In the genomic region with DNA sequence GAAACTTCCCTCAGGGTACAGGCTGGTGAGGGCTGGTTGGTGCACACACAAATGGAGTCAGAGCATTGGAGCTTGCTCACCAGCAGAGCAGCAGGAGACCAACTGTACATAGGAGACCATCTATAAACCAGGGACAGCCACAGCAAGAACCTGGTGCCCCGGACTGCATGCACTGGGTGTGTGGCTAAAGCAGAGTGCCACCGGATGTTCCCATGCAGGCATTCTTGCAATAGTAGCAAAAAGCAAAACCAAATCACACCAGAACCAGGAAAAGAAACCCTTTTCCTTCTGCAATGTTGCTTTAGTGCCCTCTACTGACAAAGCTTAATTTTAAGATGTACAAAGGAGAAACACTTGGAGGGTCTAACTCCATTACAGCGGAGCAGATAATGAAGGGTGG, we compare ENCODE assay signal across 10 cellular contexts.
A peak's percentile ranks its signal among the peaks of the same experiment; 100 is the strongest.
DNase-seq lines count a peak whose midpoint lies in the region; ATAC-seq and TF ChIP-seq lines count a peak whose summit lies in the region.
"Had no signal": no experiment of that assay in that cellular context is flagged by ENCODE, and none has a peak within 500 bp of the region (broad histone marks: within the 10 kb centered on the region; RNA-seq: fewer than 3 reads in every experiment).

No MANE protein-coding gene starts in this region.

- H3K27ac Mint-ChIP-seq in MCF 10A (ENCODE audit: low read depth, unreplicated experiment), result no peak overlapping the region
- no peak overlapping the region for H3K27ac Mint-ChIP-seq in activated T-cell treated with anti-CD3 and anti-CD28 coated beads, Interleukin-2, amount 50 U/mL, for 24 hours
- no peak overlapping the region for H3K27ac Mint-ChIP-seq in stimulated activated naive B cell treated with anti-CD40 and anti-IgM and Interleukin-4, amounts not matched to agents 10 μg/mL and 1 μg/mL and 100 μg/mL, for 72 hours
- H3K27ac Mint-ChIP-seq: activated naive CD4-positive, alpha-beta T cell treated with anti-CD3 and anti-CD28 coated beads, Interleukin-2, amount 50 U/mL, for 24 hours had no signal

- intact Hi-C loops in MCF 10A (cut with micrococcal nuclease) (loop anchor here (1.0 to 5.0 kb wide), 2 partner anchors 97 to 1282 kb away; no protein-coding TSS in a partner anchor), mammary epithelial cell (cut with micrococcal nuclease) (no loop called here), tibial artery (cut with DNase I; ENCODE audit: low total_unique reads) (no loop called here)

- H3K27me3 ChIP-seq in mammary epithelial cell (ENCODE audit: insufficient read depth, low read length), result no peaks in the 10 kb centered on the region
- H3K27me3 ChIP-seq in tibial artery, result no peaks in the 10 kb centered on the region
- H3K27me3 ChIP-seq: BLaER1 treated with 17β-estradiol and CSF1 and Interleukin-3, amounts not matched to agents 10 nM and 100 nM had no signal

- WGBS in mammary epithelial cell (ENCODE audit: low coverage, missing lambda C conversion rate), result 35% methylated on average over 2 of the region's 3 CpGs

- no peak overlapping the region for H3K4me3 Mint-ChIP-seq in MCF 10A (ENCODE audit: unreplicated experiment)
- no peak overlapping the region for H3K4me3 Mint-ChIP-seq in activated T-cell treated with anti-CD3 and anti-CD28 coated beads, Interleukin-2, amount 50 U/mL, for 24 hours
- no peak overlapping the region for H3K4me3 Mint-ChIP-seq in stimulated activated naive B cell treated with anti-CD40 and anti-IgM and Interleukin-4, amounts not matched to agents 10 μg/mL and 1 μg/mL and 100 μg/mL, for 72 hours
- H3K4me3 Mint-ChIP-seq: activated naive CD4-positive, alpha-beta T cell treated with anti-CD3 and anti-CD28 coated beads, Interleukin-2, amount 50 U/mL, for 24 hours had no signal

- no peak overlapping the region for H3K4me2 ChIP-seq in mammary epithelial cell (ENCODE audit: insufficient read depth, low read depth, low read length)

- H3K9me3 ChIP-seq in mammary epithelial cell (replicated peaks; ENCODE audit: insufficient read depth, low read length) (peaks cover 24% of the 10 kb centered on the region), tibial artery (no peaks in the 10 kb centered on the region)

- ATAC-seq in stimulated activated naive B cell treated with anti-CD40 and anti-IgM and Interleukin-4, amounts not matched to agents 10 μg/mL and 1 μg/mL and 100 μg/mL, for 72 hours (replicated peaks), result no peak

- H3K4me1 ChIP-seq in mammary epithelial cell (ENCODE audit: insufficient read depth, low read length), result no peaks in the 10 kb centered on the region
- H3K4me1 ChIP-seq in tibial artery, result no peaks in the 10 kb centered on the region

- CTCF ChIA-PET in MCF 10A (lab: Yijun Ruan, JAX), result interaction anchor here (1.0 kb wide), 1 partner anchor 958 kb away, joined by 5 read pairs; no protein-coding TSS in a partner anchor
- CTCF ChIA-PET in mammary epithelial cell (lab: Charles Lee; ENCODE audit: low non-redundant PET), result no interaction called here

- H3K36me3 Mint-ChIP-seq in MCF 10A (ENCODE audit: insufficient read depth, unreplicated experiment), result peaks cover 6% of the 10 kb centered on the region
- no peaks in the 10 kb centered on the region for H3K36me3 Mint-ChIP-seq in activated T-cell treated with anti-CD3 and anti-CD28 coated beads, Interleukin-2, amount 50 U/mL, for 24 hours (ENCODE audit: low read depth)
- no peaks in the 10 kb centered on the region for H3K36me3 Mint-ChIP-seq in stimulated activated naive B cell treated with anti-CD40 and anti-IgM and Interleukin-4, amounts not matched to agents 10 μg/mL and 1 μg/mL and 100 μg/mL, for 72 hours
- H3K36me3 Mint-ChIP-seq: activated naive CD4-positive, alpha-beta T cell treated with anti-CD3 and anti-CD28 coated beads, Interleukin-2, amount 50 U/mL, for 24 hours had no signal

- H3K4me3 ChIP-seq in mammary epithelial cell (replicated peaks in 1 of 3; ENCODE audit: insufficient read depth in 1 of 3, low read depth in 2 of 3, low read length in 3 of 3) (no peak overlapping the region), tibial artery (no peak overlapping the region)
- H3K4me3 ChIP-seq: BLaER1 treated with 17β-estradiol and CSF1 and Interleukin-3, amounts not matched to agents 10 nM and 100 nM had no signal

- no peak overlapping the region for H2AFZ ChIP-seq in mammary epithelial cell (ENCODE audit: low read depth, low read length)

- dilution Hi-C loops in mammary epithelial cell (cut with HindIII; ENCODE audit: low sequenced_read_pairs), result no loop called here

- no peaks in the 10 kb centered on the region for H3K36me3 ChIP-seq in mammary epithelial cell (ENCODE audit: insufficient read depth, low read length)
- H3K36me3 ChIP-seq in tibial artery, result no peaks in the 10 kb centered on the region
- H3K36me3 ChIP-seq: BLaER1 treated with 17β-estradiol and CSF1 and Interleukin-3, amounts not matched to agents 10 nM and 100 nM had no signal

- TF ChIP-seq CTCF in MCF 10A (IDR thresholded peaks at IDR 0.05; ENCODE audit: unreplicated experiment) (peak; percentile 48), mammary epithelial cell (conservative IDR thresholded peaks at IDR 0.05 in 1 of 2, IDR thresholded peaks at IDR 0.05 in 1 of 2; ENCODE audit: extremely low read depth in 1 of 2, insufficient read depth in 1 of 2, low read depth in 1 of 2, low read length in 2 of 2) (no peak), tibial artery (IDR thresholded peaks at IDR 0.05) (peak; percentile 8 to 25)

- H4K20me1 ChIP-seq in mammary epithelial cell (ENCODE audit: insufficient read depth, low read length), result no peaks in the 10 kb centered on the region
- H4K20me1 ChIP-seq: BLaER1 treated with 17β-estradiol and CSF1 and Interleukin-3, amounts not matched to agents 10 nM and 100 nM had no signal

- H3K4me1 Mint-ChIP-seq in MCF 10A (ENCODE audit: insufficient read depth, unreplicated experiment), result no peaks in the 10 kb centered on the region
- H3K4me1 Mint-ChIP-seq in activated T-cell treated with anti-CD3 and anti-CD28 coated beads, Interleukin-2, amount 50 U/mL, for 24 hours (ENCODE audit: low read depth), result no peaks in the 10 kb centered on the region
- no peaks in the 10 kb centered on the region for H3K4me1 Mint-ChIP-seq in stimulated activated naive B cell treated with anti-CD40 and anti-IgM and Interleukin-4, amounts not matched to agents 10 μg/mL and 1 μg/mL and 100 μg/mL, for 72 hours
- H3K4me1 Mint-ChIP-seq: activated naive CD4-positive, alpha-beta T cell treated with anti-CD3 and anti-CD28 coated beads, Interleukin-2, amount 50 U/mL, for 24 hours had no signal

- H3K79me2 ChIP-seq in mammary epithelial cell (ENCODE audit: insufficient read depth, low read length), result no peaks in the 10 kb centered on the region

- in situ Hi-C loops in mammary epithelial cell (cut with MboI; ENCODE audit: low sequenced_read_pairs in 2 of 2), result no loop called here

- H3K27me3 Mint-ChIP-seq in MCF 10A (ENCODE audit: insufficient read depth, unreplicated experiment), result peaks cover 73% of the 10 kb centered on the region
- H3K27me3 Mint-ChIP-seq in activated T-cell treated with anti-CD3 and anti-CD28 coated beads, Interleukin-2, amount 50 U/mL, for 24 hours, result no peaks in the 10 kb centered on the region
- no peaks in the 10 kb centered on the region for H3K27me3 Mint-ChIP-seq in stimulated activated naive B cell treated with anti-CD40 and anti-IgM and Interleukin-4, amounts not matched to agents 10 μg/mL and 1 μg/mL and 100 μg/mL, for 72 hours
- H3K27me3 Mint-ChIP-seq: activated naive CD4-positive, alpha-beta T cell treated with anti-CD3 and anti-CD28 coated beads, Interleukin-2, amount 50 U/mL, for 24 hours had no signal

- no peak overlapping the region for H3K27ac ChIP-seq in mammary epithelial cell (ENCODE audit: insufficient read depth, low read depth, low read length)
- no peak overlapping the region for H3K27ac ChIP-seq in tibial artery
- H3K27ac ChIP-seq: BLaER1 treated with 17β-estradiol and CSF1 and Interleukin-3, amounts not matched to agents 10 nM and 100 nM had no signal

- H3K9ac ChIP-seq in mammary epithelial cell (ENCODE audit: insufficient read depth, low read length), result no peak overlapping the region
- H3K9ac ChIP-seq: BLaER1 treated with 17β-estradiol and CSF1 and Interleukin-3, amounts not matched to agents 10 nM and 100 nM had no signal

- DNase-seq in MCF 10A (ENCODE audit: unreplicated experiment) (peak; percentile 18), mammary epithelial cell (no peak), NCI-H82 treated with DMSO at 0.1 percent for 48 hours (lab: John Stamatoyannopoulos, UW; ENCODE audit: unreplicated experiment) (peak; percentile 25), foreskin melanocyte (peak; percentile 73), tibial artery (no peak), HCEC 1CT (no peak)
- no peak for DNase-seq in activated T-cell treated with anti-CD3 and anti-CD28 coated beads, Interleukin-2, amount 50 U/mL, for 24 hours
- DNase-seq in stimulated activated naive B cell treated with anti-CD40 and anti-IgM and Interleukin-4, amounts not matched to agents 10 μg/mL and 1 μg/mL and 100 μg/mL, for 72 hours, result no peak

- no TSS peak for BruUV-seq in MCF 10A (replicated peaks; lab: Mats Ljungman, UMichigan)
- no TSS peak for BruUV-seq in mammary epithelial cell (replicated peaks; lab: Mats Ljungman, UMichigan)

- H3K9me3 Mint-ChIP-seq in MCF 10A (ENCODE audit: unreplicated experiment), result no peaks in the 10 kb centered on the region
- H3K9me3 Mint-ChIP-seq in activated T-cell treated with anti-CD3 and anti-CD28 coated beads, Interleukin-2, amount 50 U/mL, for 24 hours, result no peaks in the 10 kb centered on the region
- H3K9me3 Mint-ChIP-seq in stimulated activated naive B cell treated with anti-CD40 and anti-IgM and Interleukin-4, amounts not matched to agents 10 μg/mL and 1 μg/mL and 100 μg/mL, for 72 hours, result no peaks in the 10 kb centered on the region

- POLR2A ChIA-PET in MCF 10A (lab: Yijun Ruan, JAX), result interaction anchor here (0.5 kb wide), 1 partner anchor 1632 kb away, joined by 3 read pairs; no protein-coding TSS in a partner anchor

Comparison
In these comparisons a context has a peak if more than half of its experiments do, and no peak if none do; other contexts are left out.
1. DNase-seq: peak in MCF 10A (single experiment), NCI-H82 treated with DMSO at 0.1 percent for 48 hours (single experiment) and foreskin melanocyte (single experiment); none in mammary epithelial cell (single experiment), tibial artery (0 of 2), HCEC 1CT (single experiment), activated T-cell treated with anti-CD3 and anti-CD28 coated beads, Interleukin-2, amount 50 U/mL, for 24 hours (single experiment) and stimulated activated naive B cell treated with anti-CD40 and anti-IgM and Interleukin-4, amounts not matched to agents 10 μg/mL and 1 μg/mL and 100 μg/mL, for 72 hours (single experiment).
2. CTCF ChIP-seq: peak in MCF 10A (single experiment) and tibial artery (2 of 2); none in mammary epithelial cell (0 of 2).